In the genomic region with DNA sequence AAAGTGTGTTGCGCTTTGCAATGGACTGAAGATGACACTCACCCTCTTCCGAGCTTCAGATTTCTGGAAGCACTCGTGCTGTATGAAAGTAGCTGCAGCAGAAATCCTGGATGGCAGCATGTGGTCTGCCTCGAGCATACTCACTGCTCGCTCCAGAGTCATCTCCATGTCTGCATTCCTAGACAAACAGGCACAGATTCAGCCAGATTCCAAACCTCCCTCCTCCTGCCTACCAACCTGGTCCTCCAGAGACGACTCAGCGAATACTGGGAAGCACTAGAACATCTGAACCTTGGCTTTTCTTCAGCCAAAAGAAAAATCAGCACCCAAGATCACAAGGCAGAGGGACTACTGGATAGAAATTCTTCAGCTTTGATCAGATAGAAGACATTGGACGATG, we compare ENCODE assay signal across 1 cellular context.
TF ChIP-seq lines count a peak whose summit lies in the region.

No MANE protein-coding gene starts in this region.

TF ChIP-seq in GM23338, 12 proteins besides CTCF, POLR2A, EP300 and RAD21 (continued from another document):
- TF ChIP-seq, protein P1, sequence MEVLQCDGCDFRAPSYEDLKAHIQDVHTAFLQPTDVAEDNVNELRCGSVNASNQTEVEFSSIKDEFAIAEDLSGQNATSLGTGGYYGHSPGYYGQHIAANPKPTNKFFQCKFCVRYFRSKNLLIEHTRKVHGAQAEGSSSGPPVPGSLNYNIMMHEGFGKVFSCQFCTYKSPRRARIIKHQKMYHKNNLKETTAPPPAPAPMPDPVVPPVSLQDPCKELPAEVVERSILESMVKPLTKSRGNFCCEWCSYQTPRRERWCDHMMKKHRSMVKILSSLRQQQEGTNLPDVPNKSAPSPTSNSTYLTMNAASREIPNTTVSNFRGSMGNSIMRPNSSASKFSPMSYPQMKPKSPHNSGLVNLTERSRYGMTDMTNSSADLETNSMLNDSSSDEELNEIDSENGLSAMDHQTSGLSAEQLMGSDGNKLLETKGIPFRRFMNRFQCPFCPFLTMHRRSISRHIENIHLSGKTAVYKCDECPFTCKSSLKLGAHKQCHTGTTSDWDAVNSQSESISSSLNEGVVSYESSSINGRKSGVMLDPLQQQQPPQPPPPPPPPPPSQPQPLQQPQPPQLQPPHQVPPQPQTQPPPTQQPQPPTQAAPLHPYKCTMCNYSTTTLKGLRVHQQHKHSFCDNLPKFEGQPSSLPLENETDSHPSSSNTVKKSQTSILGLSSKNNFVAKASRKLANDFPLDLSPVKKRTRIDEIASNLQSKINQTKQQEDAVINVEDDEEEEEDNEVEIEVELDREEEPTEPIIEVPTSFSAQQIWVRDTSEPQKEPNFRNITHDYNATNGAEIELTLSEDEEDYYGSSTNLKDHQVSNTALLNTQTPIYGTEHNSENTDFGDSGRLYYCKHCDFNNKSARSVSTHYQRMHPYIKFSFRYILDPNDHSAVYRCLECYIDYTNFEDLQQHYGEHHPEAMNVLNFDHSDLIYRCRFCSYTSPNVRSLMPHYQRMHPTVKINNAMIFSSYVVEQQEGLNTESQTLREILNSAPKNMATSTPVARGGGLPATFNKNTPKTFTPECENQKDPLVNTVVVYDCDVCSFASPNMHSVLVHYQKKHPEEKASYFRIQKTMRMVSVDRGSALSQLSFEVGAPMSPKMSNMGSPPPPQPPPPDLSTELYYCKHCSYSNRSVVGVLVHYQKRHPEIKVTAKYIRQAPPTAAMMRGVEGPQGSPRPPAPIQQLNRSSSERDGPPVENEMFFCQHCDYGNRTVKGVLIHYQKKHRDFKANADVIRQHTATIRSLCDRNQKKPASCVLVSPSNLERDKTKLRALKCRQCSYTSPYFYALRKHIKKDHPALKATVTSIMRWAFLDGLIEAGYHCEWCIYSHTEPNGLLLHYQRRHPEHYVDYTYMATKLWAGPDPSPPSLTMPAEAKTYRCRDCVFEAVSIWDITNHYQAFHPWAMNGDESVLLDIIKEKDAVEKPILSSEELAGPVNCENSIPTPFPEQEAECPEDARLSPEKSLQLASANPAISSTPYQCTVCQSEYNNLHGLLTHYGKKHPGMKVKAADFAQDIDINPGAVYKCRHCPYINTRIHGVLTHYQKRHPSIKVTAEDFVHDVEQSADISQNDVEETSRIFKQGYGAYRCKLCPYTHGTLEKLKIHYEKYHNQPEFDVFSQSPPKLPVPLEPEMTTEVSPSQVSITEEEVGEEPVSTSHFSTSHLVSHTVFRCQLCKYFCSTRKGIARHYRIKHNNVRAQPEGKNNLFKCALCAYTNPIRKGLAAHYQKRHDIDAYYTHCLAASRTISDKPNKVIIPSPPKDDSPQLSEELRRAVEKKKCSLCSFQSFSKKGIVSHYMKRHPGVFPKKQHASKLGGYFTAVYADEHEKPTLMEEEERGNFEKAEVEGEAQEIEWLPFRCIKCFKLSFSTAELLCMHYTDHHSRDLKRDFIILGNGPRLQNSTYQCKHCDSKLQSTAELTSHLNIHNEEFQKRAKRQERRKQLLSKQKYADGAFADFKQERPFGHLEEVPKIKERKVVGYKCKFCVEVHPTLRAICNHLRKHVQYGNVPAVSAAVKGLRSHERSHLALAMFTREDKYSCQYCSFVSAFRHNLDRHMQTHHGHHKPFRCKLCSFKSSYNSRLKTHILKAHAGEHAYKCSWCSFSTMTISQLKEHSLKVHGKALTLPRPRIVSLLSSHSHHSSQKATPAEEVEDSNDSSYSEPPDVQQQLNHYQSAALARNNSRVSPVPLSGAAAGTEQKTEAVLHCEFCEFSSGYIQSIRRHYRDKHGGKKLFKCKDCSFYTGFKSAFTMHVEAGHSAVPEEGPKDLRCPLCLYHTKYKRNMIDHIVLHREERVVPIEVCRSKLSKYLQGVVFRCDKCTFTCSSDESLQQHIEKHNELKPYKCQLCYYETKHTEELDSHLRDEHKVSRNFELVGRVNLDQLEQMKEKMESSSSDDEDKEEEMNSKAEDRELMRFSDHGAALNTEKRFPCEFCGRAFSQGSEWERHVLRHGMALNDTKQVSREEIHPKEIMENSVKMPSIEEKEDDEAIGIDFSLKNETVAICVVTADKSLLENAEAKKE (CRISPR knock-in tag; IDR thresholded peaks at IDR 0.05), result no peak
- TF ChIP-seq NANOG (IDR thresholded peaks at IDR 0.05; ENCODE audit: borderline replicate concordance) (no peak), ZNF114 (CRISPR knock-in tag; IDR thresholded peaks at IDR 0.05) (no peak), CREB1 (CRISPR knock-in tag; IDR thresholded peaks at IDR 0.05; ENCODE audit: low read depth) (no peak), JUNB (IDR thresholded peaks at IDR 0.05; ENCODE audit: unreplicated experiment) (no peak), STAT1 (IDR thresholded peaks at IDR 0.05; ENCODE audit: unreplicated experiment) (no peak)
- TF ChIP-seq, protein P2, sequence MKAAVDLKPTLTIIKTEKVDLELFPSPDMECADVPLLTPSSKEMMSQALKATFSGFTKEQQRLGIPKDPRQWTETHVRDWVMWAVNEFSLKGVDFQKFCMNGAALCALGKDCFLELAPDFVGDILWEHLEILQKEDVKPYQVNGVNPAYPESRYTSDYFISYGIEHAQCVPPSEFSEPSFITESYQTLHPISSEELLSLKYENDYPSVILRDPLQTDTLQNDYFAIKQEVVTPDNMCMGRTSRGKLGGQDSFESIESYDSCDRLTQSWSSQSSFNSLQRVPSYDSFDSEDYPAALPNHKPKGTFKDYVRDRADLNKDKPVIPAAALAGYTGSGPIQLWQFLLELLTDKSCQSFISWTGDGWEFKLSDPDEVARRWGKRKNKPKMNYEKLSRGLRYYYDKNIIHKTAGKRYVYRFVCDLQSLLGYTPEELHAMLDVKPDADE (IDR thresholded peaks at IDR 0.05), result no peak
